ENCODE assay signal across 8 cellular contexts in genomic region chr13:41061075-41061913, GRCh38. TPM values are rescaled to one million over a fixed set of nuclear protein-coding genes. Genes with fewer than 3 reads are reported as not detected.
A peak's percentile ranks its signal among the peaks of the same experiment; 100 is the strongest.
DNase-seq lines count a peak whose midpoint lies in the region; FAIRE-seq and TF ChIP-seq lines count a peak whose summit lies in the region.

WBP4 (plus strand) TSS chr13:41061509; CDS start chr13:41061674, 165 bp downstream.

- peaks cover 7% of the 10 kb centered on the region; the same call in 1 of the 2 replicates for H3K23me2 ChIP-seq in H1 (ENCODE audit: low read depth, low read length)

- H2BK120ac ChIP-seq in H1 (replicated peaks; ENCODE audit: low read depth, low read length): peak within 1 kb of the TSS; percentile 88

- no peak within 1 kb of the TSS for H3K23ac ChIP-seq in H1 (ENCODE audit: insufficient read length)

- peak within 1 kb of the TSS; percentile 91 for H2BK12ac ChIP-seq in H1 (ENCODE audit: low read depth, low read length)

- no peak within 1 kb of the TSS for H2BK20ac ChIP-seq in H1 (ENCODE audit: low read length)

- peak within 1 kb of the TSS; percentile 91 for H3K4ac ChIP-seq in H1 (replicated peaks; ENCODE audit: insufficient read length, low read depth, low read length)

- peak within 1 kb of the TSS; percentile 97; the same call in 1 of the 2 replicates for H2BK15ac ChIP-seq in H1 (ENCODE audit: low read length)

- no peaks in the 10 kb centered on the region; the same call in 1 of the 2 replicates for H3K79me1 ChIP-seq in H1 (ENCODE audit: low read depth, low read length)

- peak within 1 kb of the TSS; percentile 99 for H3K27ac Mint-ChIP-seq in Caco-2 (ENCODE audit: unreplicated experiment)

- BruUV-seq in Caco-2 (replicated peaks; lab: Mats Ljungman, UMichigan): no TSS peak

- H3K4me3 Mint-ChIP-seq in Caco-2 (ENCODE audit: unreplicated experiment): peak within 1 kb of the TSS; percentile 95

- H3K36me3 ChIP-seq in Caco-2 (ENCODE audit: control insufficient read depth, insufficient read depth, low read length) (peaks cover 2% of the 10 kb centered on the region; the same call in 1 of the 2 replicates), H1 (ENCODE audit: control insufficient read depth in 2 of 4, insufficient read depth in 4 of 4, low read length in 3 of 4) (peaks cover 0 to 26% (median 2%) of the 10 kb centered on the region in 4 experiments; a peak in 3 of 8 replicates)

- H3K18ac ChIP-seq in H1 (ENCODE audit: extremely low read depth, low read length): peak within 1 kb of the TSS; percentile 99

- TF ChIP-seq CTCF in Caco-2 (IDR thresholded peaks at IDR 0.05; ENCODE audit: insufficient read depth in 1 of 2, low read depth in 1 of 2, low read length in 1 of 2, severe bottlenecking in 1 of 2, unreplicated experiment in 1 of 2) (no peak), GM20000 (IDR thresholded peaks at IDR 0.05; ENCODE audit: extremely low read depth, missing control alignments) (no peak), H1 (IDR thresholded peaks at IDR 0.05; ENCODE audit: control extremely low read depth in 1 of 3, insufficient read depth in 1 of 3, low read depth in 1 of 3, low read length in 3 of 3) (no peak)

- peak within 1 kb of the TSS; percentile 96 for H4K8ac ChIP-seq in H1 (ENCODE audit: extremely low read depth, insufficient read depth, low read length)

- peak within 1 kb of the TSS; percentile 96 for H2AFZ ChIP-seq in H1 (ENCODE audit: low read length)

- TF ChIP-seq EP300 in H1 (IDR thresholded peaks at IDR 0.05; ENCODE audit: borderline replicate concordance in 1 of 2, low read depth in 2 of 2, low read length in 2 of 2): peak; percentile 73 to 83; a peak in 2 of 3 replicates

- H2AK5ac ChIP-seq in H1 (ENCODE audit: low read depth, low read length): no peak within 1 kb of the TSS

- H4K5ac ChIP-seq in H1 (ENCODE audit: insufficient read length, low read depth, low read length): peak within 1 kb of the TSS; percentile 100

- H4K91ac ChIP-seq in H1 (replicated peaks; ENCODE audit: insufficient read length, low read length): peak within 1 kb of the TSS; percentile 97

- POLR2A ChIA-PET in Caco-2 (lab: Charles Lee) (interaction anchor here (0.5 to 1.8 kb wide), 8 partner anchors 43 to 289 kb away, joined by 3 to 8 read pairs (median 3); partner anchors contain the start of gene KBTBD7), H1 (lab: Charles Lee; ENCODE audit: partially characterized antibody) (interaction anchor here (0.6 to 2.8 kb wide), 30 partner anchors 8 to 1701 kb away, joined by 3 to 12 read pairs (median 4); partner anchors contain the start of genes ELF1, MTRF1 and SLC25A15)

- H3K9me3 Mint-ChIP-seq in Caco-2 (ENCODE audit: unreplicated experiment): no peaks in the 10 kb centered on the region

- DNase-seq in Caco-2 (peak; percentile 97 to 99), GM20000 (ENCODE audit: low spot score) (peak; percentile 88), HT-29 (ENCODE audit: low spot score) (peak; percentile 99), NOMO-1 treated with DMSO at 0.1 percent for 48 hours (lab: John Stamatoyannopoulos, UW; ENCODE audit: unreplicated experiment) (peak; percentile 94), H1 (ENCODE audit: low read depth in 1 of 2, low spot score in 2 of 2) (peak; percentile 90 to 99), mesenteric fat pad (ENCODE audit: low spot score) (peak; percentile 96)
- DNase-seq in activated CD8-positive, alpha-beta memory T cell treated with anti-CD3 and anti-CD28 coated beads for 48 hours (ENCODE audit: low read depth in 2 of 3, low spot score in 2 of 3): peak; percentile 77 to 93 (median 77)
- DNase-seq in stimulated activated CD8-positive, alpha-beta memory T cell treated with anti-CD3 and anti-CD28 coated beads, Interleukin-15, amount 100 ng/mL, for 1 hour (ENCODE audit: low read depth): peak; percentile 78

- TF ChIP-seq POLR2A in H1 (IDR thresholded peaks at IDR 0.05; ENCODE audit: control extremely low read depth in 1 of 2, low read depth in 2 of 2, low read length in 2 of 2): peak; percentile 95

- peak within 1 kb of the TSS; percentile 70 for H3K14ac ChIP-seq in H1 (ENCODE audit: insufficient read length)

- H3K27ac ChIP-seq in H1 (ENCODE audit: low read depth, low read length): peak within 1 kb of the TSS; percentile 93

- peaks cover 56% of the 10 kb centered on the region for H3K4me1 ChIP-seq in Caco-2
- H3K4me1 ChIP-seq in H1 (replicated peaks in 1 of 4; ENCODE audit: control insufficient read depth in 3 of 4, insufficient read depth in 4 of 4, low read length in 3 of 4): peaks cover 0 to 3% (median 2%) of the 10 kb centered on the region in 4 experiments; a peak in 2 of 7 replicates

- peak within 1 kb of the TSS; percentile 81 to 84 for H3K4me2 ChIP-seq in H1 (ENCODE audit: insufficient read depth in 1 of 2, low read depth in 2 of 2, low read length in 2 of 2)

- peaks cover 61% of the 10 kb centered on the region for H3K36me3 Mint-ChIP-seq in Caco-2 (ENCODE audit: insufficient read depth, unreplicated experiment)

- TF ChIP-seq RAD21 in H1 (IDR thresholded peaks at IDR 0.05 in 1 of 2, conservative IDR thresholded peaks at IDR 0.05 in 1 of 2; ENCODE audit: low read depth in 2 of 2, low read length in 2 of 2): no peak

- CTCF ChIA-PET in Caco-2 (lab: Charles Lee): interaction anchor here (0.6 to 1.1 kb wide), 3 partner anchors 86 to 272 kb away, joined by 3 to 4 read pairs (median 4); no protein-coding TSS in a partner anchor
- CTCF ChIA-PET in H1 (lab: Charles Lee; ENCODE audit: partially characterized antibody): interaction anchor here (0.7 to 0.9 kb wide), 2 partner anchors 169 to 595 kb away, joined by 3 read pairs; no protein-coding TSS in a partner anchor

- H2BK5ac ChIP-seq in H1 (ENCODE audit: low read depth, low read length): peak within 1 kb of the TSS; percentile 98

- peaks cover 43% of the 10 kb centered on the region for H3K4me1 Mint-ChIP-seq in Caco-2 (ENCODE audit: low read depth, unreplicated experiment)

- no peak for FAIRE-seq in H1 (lab: Jason Lieb, UNC)

- H3K79me2 ChIP-seq in H1 (ENCODE audit: control insufficient read depth in 1 of 2, insufficient read depth in 2 of 2, low read length in 2 of 2): peaks cover 0 to 52% of the 10 kb centered on the region in 2 experiments; a peak in 2 of 4 replicates

- peak within 1 kb of the TSS; percentile 59 to 95 (median 94) for H3K9ac ChIP-seq in H1 (replicated peaks in 1 of 4; ENCODE audit: extremely low read depth in 1 of 4, low read depth in 3 of 4, low read length in 3 of 4)

- WGBS in H1 (ENCODE audit: extremely low coverage in 1 of 2, insufficient coverage in 1 of 2, insufficient read length in 1 of 2, insufficient replicate concordance in 2 of 2, low coverage in 1 of 2, low lambda C conversion rate in 2 of 2, missing lambda C conversion rate in 1 of 2), 2 experiments: 2% methylated on average over 64 of the region's 71 CpGs; no CpG with 5 or more reads in 1 of the 2 experiments

- H3K27me3 ChIP-seq in Caco-2 (replicated peaks; ENCODE audit: control insufficient read depth, insufficient read depth, low read length) (no peaks in the 10 kb centered on the region), H1 (replicated peaks in 1 of 4; ENCODE audit: control insufficient read depth in 3 of 4, extremely low read depth in 1 of 4, insufficient read depth in 3 of 4, low read length in 3 of 4) (no peaks in the 10 kb centered on the region)

- intact Hi-C loops in Caco-2 (cut with micrococcal nuclease; ENCODE audit: unreplicated experiment): loop anchor here (1.0 kb wide), 2 partner anchors 42 to 67 kb away; partner anchors contain the start of gene ELF1

- H3K9me3 ChIP-seq in Caco-2: no peaks in the 10 kb centered on the region
- H3K9me3 ChIP-seq in H1 (ENCODE audit: insufficient read depth in 2 of 2, low read depth in 1 of 2, low read length in 1 of 2): no peaks in the 10 kb centered on the region

- H3K27me3 Mint-ChIP-seq in Caco-2 (ENCODE audit: insufficient read depth, unreplicated experiment): no peaks in the 10 kb centered on the region

- no peaks in the 10 kb centered on the region for H4K20me1 ChIP-seq in H1 (replicated peaks in 1 of 2; ENCODE audit: control insufficient read depth in 1 of 2, insufficient read depth in 2 of 2, low read length in 2 of 2)

- H3K4me3 ChIP-seq in Caco-2 (ENCODE audit: low read depth, low read length) (peak within 1 kb of the TSS; percentile 76), H1 (ENCODE audit: extremely low read depth in 1 of 4, insufficient read depth in 2 of 4, low read depth in 3 of 4, low read length in 4 of 4) (peak within 1 kb of the TSS; percentile 89 to 96 (median 95))

- H3K56ac ChIP-seq in H1 (replicated peaks; ENCODE audit: insufficient read length, low read depth, low read length): peak within 1 kb of the TSS; percentile 96

TF ChIP-seq in H1, 55 proteins besides CTCF, POLR2A, EP300 and RAD21 (continues in another document):
- peak in 1 of 2 experiments; percentile 76; a peak in 3 of 4 replicates for TF ChIP-seq SIN3A (conservative IDR thresholded peaks at IDR 0.05 in 1 of 2, IDR thresholded peaks at IDR 0.05 in 1 of 2; ENCODE audit: low read depth in 1 of 2, low read length in 2 of 2)
- TF ChIP-seq YY1 (IDR thresholded peaks at IDR 0.05; ENCODE audit: low read depth, low read length): no peak
- TF ChIP-seq TAF1 (IDR thresholded peaks at IDR 0.05; ENCODE audit: low read depth, low read length): peak; percentile 85
- no peak for TF ChIP-seq CBX8 (IDR thresholded peaks at IDR 0.05; ENCODE audit: borderline replicate concordance, low read depth, low read length)
- TF ChIP-seq GTF2F1 (IDR thresholded peaks at IDR 0.05; ENCODE audit: borderline replicate concordance, low read depth, low read length): peak; percentile 24; the same call in 1 of the 2 replicates
- peak; percentile 31; the same call in 1 of the 2 replicates for TF ChIP-seq MAX (IDR thresholded peaks at IDR 0.05)
- no peak for TF ChIP-seq EZH2 (IDR thresholded peaks at IDR 0.05; ENCODE audit: low read depth, low read length, severe bottlenecking)
- TF ChIP-seq EGR1 (IDR thresholded peaks at IDR 0.05; ENCODE audit: borderline replicate concordance, low read depth, low read length): no peak
- TF ChIP-seq BCL11A (IDR thresholded peaks at IDR 0.05; ENCODE audit: low read depth in 2 of 2, low read length in 2 of 2): no peak

RNA-seq across cellular contexts. Expression of gene WBP4, which starts in this region (rescaled TPM):
- 12.9 and 13.6 TPM in 2 replicates for total RNA-seq in Caco-2 (2022)
- 3.7 and 5.4 TPM in 2 replicates for total RNA-seq in HT-29 (2014; rRNA removed; shearing (Covaris generic))
- 10.0 and 10.5 TPM in 2 replicates for total RNA-seq in H1 (2021; fragmentation: NEBNext Ultra II Directional; extraction: Animal tissue kit (Norgen Biotek cat#: 25700))
- polyA plus RNA-seq in H1 (2011; rRNA removed): 1.7 and 3.0 TPM in 2 replicates
- polyA plus RNA-seq in H1 (2011; cell fraction: cytosol; rRNA removed): 7.1 TPM
- 1.3 TPM for polyA plus RNA-seq in H1 (2011; cell fraction: nucleus; rRNA removed)
- 7.7 to 12.1 TPM (median 8.1 TPM) in 4 replicates for polyA plus RNA-seq in H1 (2012, experiment 1 of 2)
- 1.6 TPM for polyA plus RNA-seq in H1 (2012, experiment 2 of 2)
- 16.6 TPM for polyA plus RNA-seq in H1 (2013, experiment 1 of 2)
- 16.2 TPM for polyA plus RNA-seq in H1 (2013, experiment 2 of 2)
- 1.4 and 1.5 TPM in 2 replicates for polyA minus RNA-seq in H1 (2011; rRNA and poly(A)+ RNA removed)
- polyA minus RNA-seq in H1 (2011; cell fraction: cytosol; rRNA and poly(A)+ RNA removed): 3.6 TPM
- polyA minus RNA-seq in H1 (2011; cell fraction: nucleus; rRNA and poly(A)+ RNA removed): 3.6 TPM
- 11.9 TPM for total RNA-seq in mesenteric fat pad

Comparison
In these comparisons a context has a peak if more than half of its experiments do, and no peak if none do; other contexts are left out.
1. Peak in every context shown above with its lines: DNase-seq, H3K4me3 ChIP-seq and H3K27ac ChIP-seq.